ENCODE assay signal across 11 cellular contexts in genomic region chr11:15905815-15906214, GRCh38.
"Had no signal": no experiment of that assay in that cellular context is flagged by ENCODE, and none has a peak within 500 bp of the region (broad histone marks: within the 10 kb centered on the region; RNA-seq: fewer than 3 reads in every experiment).

No MANE protein-coding gene starts in this region.

- H3K27me3 ChIP-seq: heart left ventricle, thyroid gland had no signal

- H3K27ac ChIP-seq: heart left ventricle, parathyroid adenoma, thyroid gland had no signal

- H3K4me1 ChIP-seq: parathyroid adenoma, thyroid gland had no signal

- H2AFZ ChIP-seq: parathyroid adenoma had no signal

- H3K9ac ChIP-seq: parathyroid adenoma had no signal

- H3K4me3 ChIP-seq: heart left ventricle, thyroid gland had no signal

- H3K9me3 ChIP-seq: heart left ventricle, thyroid gland had no signal

- DNase-seq: activated CD4-positive, alpha-beta T cell treated with anti-CD3 and anti-CD28 coated beads for 1 hour; activated gamma-delta T cell treated with Interleukin-2 at 50 U/mL for 16 hours; activated T-cell treated with anti-CD3 and anti-CD28 coated beads, Interleukin-2, amount 50 U/mL, for 1 hour; effector memory CD4-positive, alpha-beta T cell; heart left ventricle; stimulated activated CD4-positive, alpha-beta T cell treated with anti-CD3 and anti-CD28 coated beads, Interleukin-4, amount 100 ng/mL, for 24 hours; stimulated activated naive CD8-positive, alpha-beta T cell treated with anti-CD3 and anti-CD28 coated beads, Interleukin-15, Interleukin-2, amounts not matched to agents 100 U/mL and 50 U/mL, for 24 hours; T-helper 9 cell had no signal

- ATAC-seq: esophagus mucosa; heart left ventricle; stimulated activated naive CD8-positive, alpha-beta T cell treated with anti-CD3 and anti-CD28 coated beads, Interleukin-15, Interleukin-2, amounts not matched to agents 100 U/mL and 50 U/mL, for 24 hours had no signal

- H3K36me3 ChIP-seq: heart left ventricle, thyroid gland had no signal
